14 cellular contexts compared by ENCODE assay signal in the genomic region with DNA sequence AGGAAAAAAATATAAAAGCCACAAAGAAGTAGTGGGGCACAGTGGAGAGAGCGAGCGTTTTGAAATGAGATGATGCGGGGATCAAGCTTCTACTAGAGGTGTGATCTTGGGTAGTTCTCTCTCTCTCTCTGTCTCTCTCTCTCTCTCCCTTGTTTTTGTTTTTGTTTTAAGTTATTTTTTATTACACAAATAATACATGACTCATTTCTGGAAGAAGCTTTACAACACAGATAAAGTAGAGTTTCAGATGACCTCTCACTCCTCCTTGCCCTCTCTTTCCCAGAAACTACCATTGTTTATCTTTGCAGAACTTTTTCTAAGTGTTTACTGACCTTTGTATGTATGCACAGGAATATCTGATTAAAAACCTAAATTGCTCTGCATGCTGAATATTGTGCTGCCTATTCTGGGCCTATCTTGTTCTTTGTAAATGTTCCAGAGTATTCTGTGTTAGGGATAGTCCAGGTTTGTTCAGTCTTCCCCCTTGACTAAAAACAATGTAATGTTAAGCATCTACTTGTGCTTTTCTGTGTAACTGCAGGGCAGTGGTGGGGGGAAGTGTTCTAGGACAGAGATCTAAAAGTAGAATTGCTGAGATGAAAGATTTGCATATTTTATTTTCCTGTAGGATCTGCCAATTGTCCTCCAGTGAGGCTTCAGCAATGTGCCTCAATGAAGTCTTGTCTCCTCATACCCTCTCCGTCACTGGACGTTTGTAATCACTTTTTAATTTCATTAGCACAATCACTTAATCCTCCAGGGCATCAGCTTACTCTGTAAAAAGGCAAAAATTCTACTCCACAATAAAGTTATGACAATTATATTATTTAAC. TPM values are rescaled to one million over a fixed set of nuclear protein-coding genes. Genes with fewer than 3 reads are reported as not detected.
DNase-seq lines count a peak whose midpoint lies in the region; ATAC-seq and TF ChIP-seq lines count a peak whose summit lies in the region.
"Had no signal": no experiment of that assay in that cellular context is flagged by ENCODE, and none has a peak within 500 bp of the region (broad histone marks: within the 10 kb centered on the region; RNA-seq: fewer than 3 reads in every experiment).

No MANE protein-coding gene starts in this region.

- TF ChIP-seq CTCF in neutrophil (IDR thresholded peaks at IDR 0.05) = no peak

- no peaks in the 10 kb centered on the region for H3K9me3 ChIP-seq in neutrophil
- H3K9me3 ChIP-seq: pancreas, upper lobe of right lung had no signal

- ATAC-seq in central memory CD8-positive, alpha-beta T cell (replicated peaks; ENCODE audit: extremely low read depth, poor library complexity, severe bottlenecking) = peak; percentile 62
- ATAC-seq in HG03460 (IDR thresholded peaks at IDR 0.05; ENCODE audit: unreplicated experiment) = no peak
- ATAC-seq: pancreas, upper lobe of right lung had no signal

- peaks cover 94% of the 10 kb centered on the region for H3K4me1 Mint-ChIP-seq in activated T-cell treated with anti-CD3 and anti-CD28 coated beads, Interleukin-2, amount 50 U/mL, for 24 hours (ENCODE audit: low read depth)
- H3K4me1 Mint-ChIP-seq in central memory CD8-positive, alpha-beta T cell = peaks cover 83% of the 10 kb centered on the region

- peaks cover 22 to 32% of the 10 kb centered on the region in 2 experiments for H3K4me1 ChIP-seq in neutrophil (ENCODE audit: control insufficient read depth in 1 of 2, insufficient read depth in 1 of 2, low read depth in 1 of 2, low read length in 1 of 2)
- H3K4me1 ChIP-seq: pancreas, upper lobe of right lung had no signal

- no peak for DNase-seq in activated T-cell treated with anti-CD3 and anti-CD28 coated beads, Interleukin-2, amount 50 U/mL, for 24 hours
- DNase-seq in activated T-cell treated with anti-CD3 and anti-CD28 coated beads for 4 hours = no peak
- peak; percentile 52 for DNase-seq in OCI-M1 (lab: John Stamatoyannopoulos, UW)
- DNase-seq in central memory CD8-positive, alpha-beta T cell (ENCODE audit: low spot score in 2 of 2) = peak in 1 of 2 donors; percentile 31
- DNase-seq in H4 (ENCODE audit: low spot score) = no peak
- DNase-seq in UCSD-AML1 (lab: John Stamatoyannopoulos, UW; ENCODE audit: unreplicated experiment) = no peak
- DNase-seq: central memory CD4-positive, alpha-beta T cell; DMS53; NCI-H1105; NCI-H510A treated with DMSO at 0.1 percent for 48 hours; pancreas; upper lobe of right lung had no signal

- H3K4me3 ChIP-seq in neutrophil (ENCODE audit: low read depth in 1 of 2, low read length in 1 of 2) = no peak overlapping the region
- H3K4me3 ChIP-seq: pancreas, upper lobe of right lung had no signal

- H3K36me3 Mint-ChIP-seq in activated T-cell treated with anti-CD3 and anti-CD28 coated beads, Interleukin-2, amount 50 U/mL, for 24 hours (ENCODE audit: low read depth) = peaks cover 34% of the 10 kb centered on the region
- peaks cover 36% of the 10 kb centered on the region for H3K36me3 Mint-ChIP-seq in central memory CD8-positive, alpha-beta T cell (ENCODE audit: insufficient read depth)

- peaks cover 38% of the 10 kb centered on the region for H3K36me3 ChIP-seq in neutrophil
- H3K36me3 ChIP-seq: pancreas, upper lobe of right lung had no signal

- H3K4me3 Mint-ChIP-seq in activated T-cell treated with anti-CD3 and anti-CD28 coated beads, Interleukin-2, amount 50 U/mL, for 24 hours = peak overlapping the region; percentile 62
- peak overlapping the region; percentile 63 for H3K4me3 Mint-ChIP-seq in central memory CD8-positive, alpha-beta T cell

- H3K27me3 ChIP-seq in neutrophil = no peaks in the 10 kb centered on the region
- H3K27me3 ChIP-seq: pancreas, upper lobe of right lung had no signal

- H3K27ac ChIP-seq in neutrophil = peak overlapping the region; percentile 48
- H3K27ac ChIP-seq: pancreas, upper lobe of right lung had no signal

- no peaks in the 10 kb centered on the region for H3K27me3 Mint-ChIP-seq in activated T-cell treated with anti-CD3 and anti-CD28 coated beads, Interleukin-2, amount 50 U/mL, for 24 hours
- H3K27me3 Mint-ChIP-seq in central memory CD8-positive, alpha-beta T cell = no peaks in the 10 kb centered on the region

- H3K9me3 Mint-ChIP-seq in activated T-cell treated with anti-CD3 and anti-CD28 coated beads, Interleukin-2, amount 50 U/mL, for 24 hours = no peaks in the 10 kb centered on the region
- H3K9me3 Mint-ChIP-seq in central memory CD8-positive, alpha-beta T cell = no peaks in the 10 kb centered on the region

- H3K27ac Mint-ChIP-seq in activated T-cell treated with anti-CD3 and anti-CD28 coated beads, Interleukin-2, amount 50 U/mL, for 24 hours = peak overlapping the region; percentile 88
- H3K27ac Mint-ChIP-seq in central memory CD8-positive, alpha-beta T cell (ENCODE audit: low read depth) = peak overlapping the region; percentile 87

RNA-seq across cellular contexts. Expression of a gene that starts 52.0 kb away (rescaled TPM):
- total RNA-seq in H4 (2014; rRNA removed; shearing (Covaris generic)) = 0.04 and 0.17 TPM in 2 replicates
